ENCODE assay signal across 14 cellular contexts in genomic region chr15:22401703-22402102, GRCh38. TPM values are rescaled to one million over a fixed set of nuclear protein-coding genes. Genes with fewer than 3 reads are reported as not detected.
"Had no signal": no experiment of that assay in that cellular context is flagged by ENCODE, and none has a peak within 500 bp of the region (broad histone marks: within the 10 kb centered on the region; RNA-seq: fewer than 3 reads in every experiment).

No MANE protein-coding gene starts in this region.

RNA-seq across cellular contexts. Expression of gene GOLGA6L22, which starts 57.0 kb away (rescaled TPM):
- total RNA-seq: activated B cell treated with CpG ODN at 0.5 μM for 24 hours; activated CD4-positive, alpha-beta memory T cell treated with anti-CD3 and anti-CD28 coated beads for 36 hours; activated CD4-positive, alpha-beta T cell treated with anti-CD3 and anti-CD28 coated beads, Interleukin-2, amount 10 ng/mL, durations not matched to agents 24 days and 14 days; activated CD8-positive, alpha-beta memory T cell treated with anti-CD3 and anti-CD28 coated beads for 36 hours; activated CD8-positive, alpha-beta T cell treated with anti-CD3 and anti-CD28 coated beads for 36 hours; activated naive CD8-positive, alpha-beta T cell treated with anti-CD3 and anti-CD28 coated beads, Interleukin-2, amount 10 ng/mL, durations not matched to agents 7 days and 5 days; activated T-cell treated with anti-CD3 and anti-CD28 coated beads, Interleukin-2, amount 50 U/mL, for 4 hours; activated T-cell treated with anti-CD3 and anti-CD28 coated beads, Interleukin-2, amount 50 U/mL, for 72 hours; activated T-helper 1 cell treated with anti-CD3 and anti-CD28 coated beads, Interleukin-12 subunit alpha, Interleukin-12 subunit beta, Interleukin-2, Interleukin-4 antibody, amounts not matched to agents 30 ng/mL and 10 ng/mL and 1 ng/mL, durations not matched to agents 14 hours and 24 hours and 36 hours; activated T-helper 2 cell treated with anti-CD3 and anti-CD28 coated beads, Interferon-gamma antibody, Interleukin-2, Interleukin-4, amounts not matched to agents 10 μg/mL and 5 μg/mL and 100 μg/mL, durations not matched to agents 14 hours and 24 hours and 36 hours; ascending aorta; bronchial epithelial cell; cardiac muscle cell had no signal
- polyA plus RNA-seq: adipose tissue, cardiac muscle cell had no signal
